Comparison of ENCODE assay signal across 3 cellular contexts in genomic region chr7:35758421-35758820, GRCh38.
TF ChIP-seq lines count a peak whose summit lies in the region.

No MANE protein-coding gene starts in this region.

TF ChIP-seq in A549, 52 proteins besides CTCF, POLR2A, EP300 and RAD21 (continued from another document):
- no peak for TF ChIP-seq SREBF2 (IDR thresholded peaks at IDR 0.05)
- TF ChIP-seq NFE2L2 (conservative IDR thresholded peaks at IDR 0.05; ENCODE audit: low read length): no peak
- TF ChIP-seq MAZ (IDR thresholded peaks at IDR 0.05; ENCODE audit: borderline replicate concordance, low read depth, low read length): no peak
- no peak for TF ChIP-seq TP53 (CRISPR knock-in tag; IDR thresholded peaks at IDR 0.05)
- TF ChIP-seq HDAC2 (IDR thresholded peaks at IDR 0.05): no peak
- no peak for TF ChIP-seq CEBPB (IDR thresholded peaks at IDR 0.05)
- TF ChIP-seq RCOR1 (IDR thresholded peaks at IDR 0.05; ENCODE audit: low read depth, low read length): no peak
- no peak for TF ChIP-seq CBX2 (IDR thresholded peaks at IDR 0.05; ENCODE audit: borderline replicate concordance, low read depth)
- TF ChIP-seq PBX3 (IDR thresholded peaks at IDR 0.05): no peak
- no peak for TF ChIP-seq BCL3 (IDR thresholded peaks at IDR 0.05)
- no peak for TF ChIP-seq JUN (IDR thresholded peaks at IDR 0.05)
- TF ChIP-seq FOXS1 (CRISPR knock-in tag; IDR thresholded peaks at IDR 0.05): no peak
- no peak for TF ChIP-seq E2F6 (IDR thresholded peaks at IDR 0.05; ENCODE audit: borderline replicate concordance, low read depth)
- no peak for TF ChIP-seq CBX8 (IDR thresholded peaks at IDR 0.05)
- TF ChIP-seq ZC3H11A (IDR thresholded peaks at IDR 0.05): no peak

TF ChIP-seq in GM23338, 12 proteins besides CTCF, POLR2A, EP300 and RAD21 (continues in another document):
- TF ChIP-seq NANOG (IDR thresholded peaks at IDR 0.05; ENCODE audit: borderline replicate concordance) (no peak), JUNB (IDR thresholded peaks at IDR 0.05; ENCODE audit: unreplicated experiment) (no peak), ZNF331 (CRISPR knock-in tag; IDR thresholded peaks at IDR 0.05; ENCODE audit: low read depth) (no peak), STAT1 (IDR thresholded peaks at IDR 0.05; ENCODE audit: unreplicated experiment) (no peak), ZNF462 (CRISPR knock-in tag; IDR thresholded peaks at IDR 0.05) (no peak), ZNF114 (CRISPR knock-in tag; IDR thresholded peaks at IDR 0.05) (no peak)
- TF ChIP-seq, protein P1, sequence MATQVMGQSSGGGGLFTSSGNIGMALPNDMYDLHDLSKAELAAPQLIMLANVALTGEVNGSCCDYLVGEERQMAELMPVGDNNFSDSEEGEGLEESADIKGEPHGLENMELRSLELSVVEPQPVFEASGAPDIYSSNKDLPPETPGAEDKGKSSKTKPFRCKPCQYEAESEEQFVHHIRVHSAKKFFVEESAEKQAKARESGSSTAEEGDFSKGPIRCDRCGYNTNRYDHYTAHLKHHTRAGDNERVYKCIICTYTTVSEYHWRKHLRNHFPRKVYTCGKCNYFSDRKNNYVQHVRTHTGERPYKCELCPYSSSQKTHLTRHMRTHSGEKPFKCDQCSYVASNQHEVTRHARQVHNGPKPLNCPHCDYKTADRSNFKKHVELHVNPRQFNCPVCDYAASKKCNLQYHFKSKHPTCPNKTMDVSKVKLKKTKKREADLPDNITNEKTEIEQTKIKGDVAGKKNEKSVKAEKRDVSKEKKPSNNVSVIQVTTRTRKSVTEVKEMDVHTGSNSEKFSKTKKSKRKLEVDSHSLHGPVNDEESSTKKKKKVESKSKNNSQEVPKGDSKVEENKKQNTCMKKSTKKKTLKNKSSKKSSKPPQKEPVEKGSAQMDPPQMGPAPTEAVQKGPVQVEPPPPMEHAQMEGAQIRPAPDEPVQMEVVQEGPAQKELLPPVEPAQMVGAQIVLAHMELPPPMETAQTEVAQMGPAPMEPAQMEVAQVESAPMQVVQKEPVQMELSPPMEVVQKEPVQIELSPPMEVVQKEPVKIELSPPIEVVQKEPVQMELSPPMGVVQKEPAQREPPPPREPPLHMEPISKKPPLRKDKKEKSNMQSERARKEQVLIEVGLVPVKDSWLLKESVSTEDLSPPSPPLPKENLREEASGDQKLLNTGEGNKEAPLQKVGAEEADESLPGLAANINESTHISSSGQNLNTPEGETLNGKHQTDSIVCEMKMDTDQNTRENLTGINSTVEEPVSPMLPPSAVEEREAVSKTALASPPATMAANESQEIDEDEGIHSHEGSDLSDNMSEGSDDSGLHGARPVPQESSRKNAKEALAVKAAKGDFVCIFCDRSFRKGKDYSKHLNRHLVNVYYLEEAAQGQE (IDR thresholded peaks at IDR 0.05; ENCODE audit: unreplicated experiment): no peak
- TF ChIP-seq, protein P2, sequence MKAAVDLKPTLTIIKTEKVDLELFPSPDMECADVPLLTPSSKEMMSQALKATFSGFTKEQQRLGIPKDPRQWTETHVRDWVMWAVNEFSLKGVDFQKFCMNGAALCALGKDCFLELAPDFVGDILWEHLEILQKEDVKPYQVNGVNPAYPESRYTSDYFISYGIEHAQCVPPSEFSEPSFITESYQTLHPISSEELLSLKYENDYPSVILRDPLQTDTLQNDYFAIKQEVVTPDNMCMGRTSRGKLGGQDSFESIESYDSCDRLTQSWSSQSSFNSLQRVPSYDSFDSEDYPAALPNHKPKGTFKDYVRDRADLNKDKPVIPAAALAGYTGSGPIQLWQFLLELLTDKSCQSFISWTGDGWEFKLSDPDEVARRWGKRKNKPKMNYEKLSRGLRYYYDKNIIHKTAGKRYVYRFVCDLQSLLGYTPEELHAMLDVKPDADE (IDR thresholded peaks at IDR 0.05): no peak

TF ChIP-seq in HepG2, 621 proteins besides CTCF, POLR2A, EP300 and RAD21:
- 0 out of 2 replicates have a peak, but pooled peaks have one; percentile 27 for TF ChIP-seq ZNF652 (CRISPR knock-in tag; IDR thresholded peaks at IDR 0.05; ENCODE audit: borderline replicate concordance, low read depth)
- TF ChIP-seq HMG20B (CRISPR knock-in tag; conservative IDR thresholded peaks at IDR 0.05): no peak
- TF ChIP-seq TBP (CRISPR knock-in tag; IDR thresholded peaks at IDR 0.05): no peak
- TF ChIP-seq ZNF713 (CRISPR knock-in tag; IDR thresholded peaks at IDR 0.05): no peak
- peak; percentile 25 for TF ChIP-seq STAG1 (CRISPR knock-in tag; IDR thresholded peaks at IDR 0.05)
